ENCODE assay signal across 8 cellular contexts in the genomic region with DNA sequence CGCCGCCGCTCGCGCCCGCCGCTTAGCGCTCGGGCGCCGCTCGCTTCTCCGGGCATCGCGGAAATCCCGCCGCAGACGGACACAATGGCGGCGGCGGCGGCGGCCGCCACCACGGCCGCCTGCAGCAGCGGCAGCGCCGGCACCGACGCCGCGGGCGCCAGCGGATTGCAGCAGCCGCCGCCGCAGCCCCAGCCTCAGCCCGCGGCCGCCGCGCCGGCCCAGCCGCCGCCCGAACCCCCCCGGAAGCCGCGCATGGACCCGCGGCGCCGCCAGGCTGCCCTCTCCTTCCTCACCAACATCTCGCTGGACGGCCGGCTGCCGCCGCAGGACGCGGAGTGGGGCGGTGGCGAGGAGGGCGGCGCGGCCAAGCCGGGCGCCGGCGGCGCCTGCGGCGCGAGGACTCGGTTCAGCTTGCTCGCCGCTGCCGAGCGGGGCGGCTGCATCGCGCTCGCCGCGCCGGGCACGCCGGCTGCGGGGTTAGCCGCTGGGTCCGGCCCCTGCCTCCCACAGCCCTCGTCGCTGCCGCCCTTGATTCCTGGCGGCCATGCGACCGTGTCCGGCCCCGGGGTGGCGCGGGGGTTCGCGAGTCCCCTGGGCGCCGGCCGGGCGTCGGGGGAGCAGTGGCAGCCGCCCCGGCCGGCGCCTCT. TPM values are rescaled to one million over a fixed set of nuclear protein-coding genes. Genes with fewer than 3 reads are reported as not detected.
A peak's percentile ranks its signal among the peaks of the same experiment; 100 is the strongest.
DNase-seq lines count a peak whose midpoint lies in the region; ATAC-seq, FAIRE-seq and TF ChIP-seq lines count a peak whose summit lies in the region.

No MANE protein-coding gene starts in this region.

- peak overlapping the region; percentile 85 for H3K9ac ChIP-seq in HUES64 (ENCODE audit: low read depth, low read length)

- intact Hi-C loops in pancreas (cut with DNase I): loop anchor here in 1 of 3 donors (10.0 kb wide), 1 partner anchor 239 kb away; no protein-coding TSS in a partner anchor
- intact Hi-C loops in sciatic nerve (cut with DNase I): loop anchor here (10.0 kb wide), 2 partner anchors 99 to 239 kb away; no protein-coding TSS in a partner anchor

- H3K4me3 ChIP-seq in AG10803 (ENCODE audit: low read length) (peak overlapping the region; percentile 77), HUES64 (ENCODE audit: low read length) (peak overlapping the region; percentile 75), cardiac muscle cell (peak overlapping the region; percentile 50), pancreas (peak overlapping the region; percentile 28 to 73 (median 50))

- peak; percentile 26 for ATAC-seq in GM18907 (IDR thresholded peaks at IDR 0.05; ENCODE audit: unreplicated experiment)
- ATAC-seq in pancreas: peak in 3 of 4 donors; percentile 1 to 41 (median 8)
- no peak for ATAC-seq in sciatic nerve

- H3K27ac ChIP-seq in HUES64 (ENCODE audit: low read depth, low read length) (no peak overlapping the region), cardiac muscle cell (no peak overlapping the region), pancreas (peak overlapping the region in 3 of 4 donors; percentile 50 to 82 (median 77))

- under 1% methylated on average over 112 of the region's 112 CpGs for WGBS in HUES64
- WGBS in pancreas, 2 donors: 0 to 1% methylated on average over 34 to 112 of the region's 112 CpGs

- H3K36me3 ChIP-seq in HUES64 (ENCODE audit: insufficient read depth, low read length) (peaks cover 5% of the 10 kb centered on the region; the same call in 1 of the 2 replicates), cardiac muscle cell (no peaks in the 10 kb centered on the region), pancreas (no peaks in the 10 kb centered on the region)

- H3K27me3 ChIP-seq in HUES64 (ENCODE audit: insufficient read depth, low read length) (peaks cover 19% of the 10 kb centered on the region), cardiac muscle cell (peaks cover 6% of the 10 kb centered on the region), pancreas (no peaks in the 10 kb centered on the region)

- H3K4me1 ChIP-seq in HUES64 (ENCODE audit: insufficient read depth, low read length): peaks cover 37% of the 10 kb centered on the region
- peaks cover 36% of the 10 kb centered on the region for H3K4me1 ChIP-seq in cardiac muscle cell (ENCODE audit: low read depth)
- peaks cover 0 to 28% (median 6%) of the 10 kb centered on the region in 3 donors for H3K4me1 ChIP-seq in pancreas

- no peak for FAIRE-seq in pancreas (lab: Jason Lieb, UNC)

- no peak for DNase-seq in AG10803 (ENCODE audit: low read depth)
- peak; percentile 19 for DNase-seq in activated CD8-positive, alpha-beta memory T cell treated with anti-CD3 and anti-CD28 coated beads, Interleukin-2, amount 50 U/mL, for 4 hours
- peak; percentile 54 to 63 for DNase-seq in cardiac muscle cell (ENCODE audit: low read depth in 1 of 2, low spot score in 1 of 2)
- peak in 4 of 6 donors; percentile 52 to 77 (median 64) for DNase-seq in pancreas
- DNase-seq in sciatic nerve (ENCODE audit: low spot score): no peak
- no peak for DNase-seq in NCI-H510A treated with DMSO at 0.1 percent for 48 hours (lab: John Stamatoyannopoulos, UW)

- H3K9me3 ChIP-seq in HUES64 (ENCODE audit: insufficient read depth, low read depth, low read length) (no peaks in the 10 kb centered on the region), cardiac muscle cell (ENCODE audit: low read depth) (no peaks in the 10 kb centered on the region), pancreas (no peaks in the 10 kb centered on the region)

- TF ChIP-seq CTCF in AG10803 (conservative IDR thresholded peaks at IDR 0.05; ENCODE audit: low read length) (no peak), cardiac muscle cell (IDR thresholded peaks at IDR 0.05; ENCODE audit: low read depth, low read length) (no peak), pancreas (IDR thresholded peaks at IDR 0.05) (no peak)

RNA-seq across cellular contexts. Expression of a gene that starts 0.5 kb away (rescaled TPM):
- polyA plus RNA-seq in HUES64 (2013, experiment 1 of 2): 10.4 TPM
- 10.8 TPM for polyA plus RNA-seq in HUES64 (2013, experiment 2 of 2)
- total RNA-seq in cardiac muscle cell (3.8 and 4.9 TPM in 2 replicates), pancreas (1 to 10 TPM; 2.8 to 5.7 (median 3.7) TPM), sciatic nerve (18.5 TPM)
- polyA plus RNA-seq in cardiac muscle cell (4.1 and 8.3 TPM in 2 replicates), pancreas (1 to 10 TPM; 2.0 to 3.0 TPM)

Comparison
In these comparisons a context has a peak if more than half of its experiments do, and no peak if none do; other contexts are left out.
1. DNase-seq: peak in activated CD8-positive, alpha-beta memory T cell treated with anti-CD3 and anti-CD28 coated beads, Interleukin-2, amount 50 U/mL, for 4 hours (single experiment), cardiac muscle cell (2 of 2) and pancreas (4 of 6); none in AG10803 (single experiment), sciatic nerve (single experiment) and NCI-H510A treated with DMSO at 0.1 percent for 48 hours (single experiment).
2. H3K27ac ChIP-seq: peak in pancreas (3 of 4); none in HUES64 (single experiment) and cardiac muscle cell (single experiment).
3. Peak in every context shown above with its lines, with median percentiles within 50 percentile points of each other: H3K4me3 ChIP-seq.